1 cellular context compared by ENCODE assay signal in the genomic region with DNA sequence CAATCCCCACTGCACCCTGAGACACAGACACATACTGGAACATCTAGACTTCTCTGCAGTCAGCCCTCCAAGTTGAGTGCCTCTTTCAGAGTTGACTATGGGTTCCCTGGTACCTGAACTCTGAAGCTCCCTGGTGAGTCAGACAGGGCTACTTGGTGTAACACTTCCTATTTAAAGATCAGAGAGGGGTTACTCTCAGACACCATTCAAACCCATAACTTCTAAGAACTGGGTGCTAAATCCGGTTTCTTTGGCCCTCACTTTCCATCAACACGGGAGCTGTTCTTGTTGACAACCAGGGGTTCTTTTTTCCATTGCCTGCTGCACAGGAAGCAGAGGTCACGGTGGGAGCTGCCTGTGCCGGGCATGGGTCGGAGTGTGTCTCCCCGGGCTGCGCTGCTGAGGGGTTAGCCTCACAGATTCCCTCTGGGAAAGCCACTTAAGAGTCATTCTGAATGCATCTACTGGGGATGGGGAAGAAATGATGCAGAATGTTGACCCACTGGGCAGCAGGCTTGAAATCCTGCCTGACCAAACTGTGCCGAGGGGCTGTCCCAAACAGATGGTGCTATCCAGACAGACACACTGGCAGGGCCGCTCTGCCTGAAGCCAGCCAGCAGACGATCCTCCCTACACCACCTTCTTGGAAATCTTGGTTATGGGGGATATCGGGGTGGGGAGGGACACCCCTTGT.
TF ChIP-seq lines count a peak whose summit lies in the region.

No MANE protein-coding gene starts in this region.

TF ChIP-seq in WTC11, 78 proteins besides CTCF, POLR2A, EP300 and RAD21 (continued from another document):
- TF ChIP-seq RELA (CRISPR knock-in tag; IDR thresholded peaks at IDR 0.05; ENCODE audit: borderline replicate concordance), result no peak
